In the genomic region with DNA sequence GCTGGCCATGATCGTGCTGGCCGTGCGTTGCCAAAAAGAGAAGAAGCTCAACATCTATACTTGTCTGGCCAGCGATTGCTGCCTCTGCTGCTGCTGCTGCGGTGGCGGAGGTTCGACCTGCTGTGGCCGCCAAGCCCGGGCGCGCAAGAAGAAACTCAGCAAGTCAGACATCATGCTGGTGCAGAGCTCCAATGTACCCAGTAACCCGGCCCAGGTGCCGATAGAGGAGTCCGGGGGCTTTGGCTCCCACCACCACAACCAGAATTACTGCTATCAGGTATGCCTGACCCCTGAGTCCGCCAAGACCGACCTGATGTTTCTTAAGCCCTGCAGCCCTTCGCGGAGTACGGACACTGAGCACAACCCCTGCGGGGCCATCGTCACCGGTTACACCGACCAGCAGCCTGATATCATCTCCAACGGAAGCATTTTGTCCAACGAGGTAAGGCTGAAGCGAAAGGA, we compare ENCODE assay signal across 1 cellular context.
TF ChIP-seq lines count a peak whose summit lies in the region.

No MANE protein-coding gene starts in this region.

TF ChIP-seq in IMR-90, 13 proteins besides CTCF, POLR2A, EP300 and RAD21:
- TF ChIP-seq, protein P1, sequence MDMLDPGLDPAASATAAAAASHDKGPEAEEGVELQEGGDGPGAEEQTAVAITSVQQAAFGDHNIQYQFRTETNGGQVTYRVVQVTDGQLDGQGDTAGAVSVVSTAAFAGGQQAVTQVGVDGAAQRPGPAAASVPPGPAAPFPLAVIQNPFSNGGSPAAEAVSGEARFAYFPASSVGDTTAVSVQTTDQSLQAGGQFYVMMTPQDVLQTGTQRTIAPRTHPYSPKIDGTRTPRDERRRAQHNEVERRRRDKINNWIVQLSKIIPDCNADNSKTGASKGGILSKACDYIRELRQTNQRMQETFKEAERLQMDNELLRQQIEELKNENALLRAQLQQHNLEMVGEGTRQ (IDR thresholded peaks at IDR 0.05; ENCODE audit: low read depth, low read length), result no peak
- TF ChIP-seq FOS (IDR thresholded peaks at IDR 0.05; ENCODE audit: low read depth, low read length), result no peak
- TF ChIP-seq MXI1 (IDR thresholded peaks at IDR 0.05; ENCODE audit: borderline replicate concordance, low read depth, low read length), result no peak
